ENCODE assay signal across 1 cellular context in genomic region chr1:204928671-204929486, GRCh38.
TF ChIP-seq lines count a peak whose summit lies in the region.

No MANE protein-coding gene starts in this region.

TF ChIP-seq in H1, 55 proteins besides CTCF, POLR2A, EP300 and RAD21 (continued from another document):
- TF ChIP-seq USF2 (IDR thresholded peaks at IDR 0.05; ENCODE audit: low read length) (no peak), MAX (IDR thresholded peaks at IDR 0.05) (no peak), JUND (IDR thresholded peaks at IDR 0.05; ENCODE audit: low read length) (no peak), RXRA (IDR thresholded peaks at IDR 0.05; ENCODE audit: insufficient read depth, low read depth, low read length) (no peak), EZH2 (IDR thresholded peaks at IDR 0.05; ENCODE audit: low read depth, low read length, severe bottlenecking) (no peak), BACH1 (IDR thresholded peaks at IDR 0.05; ENCODE audit: low read length) (no peak), CTBP2 (IDR thresholded peaks at IDR 0.05; ENCODE audit: borderline replicate concordance, insufficient read depth, insufficient read length, low read length) (no peak), NANOG (IDR thresholded peaks at IDR 0.05; ENCODE audit: insufficient read depth, low read depth, low read length, poor library complexity, severe bottlenecking) (no peak)
